13 cellular contexts compared by ENCODE assay signal in the genomic region with DNA sequence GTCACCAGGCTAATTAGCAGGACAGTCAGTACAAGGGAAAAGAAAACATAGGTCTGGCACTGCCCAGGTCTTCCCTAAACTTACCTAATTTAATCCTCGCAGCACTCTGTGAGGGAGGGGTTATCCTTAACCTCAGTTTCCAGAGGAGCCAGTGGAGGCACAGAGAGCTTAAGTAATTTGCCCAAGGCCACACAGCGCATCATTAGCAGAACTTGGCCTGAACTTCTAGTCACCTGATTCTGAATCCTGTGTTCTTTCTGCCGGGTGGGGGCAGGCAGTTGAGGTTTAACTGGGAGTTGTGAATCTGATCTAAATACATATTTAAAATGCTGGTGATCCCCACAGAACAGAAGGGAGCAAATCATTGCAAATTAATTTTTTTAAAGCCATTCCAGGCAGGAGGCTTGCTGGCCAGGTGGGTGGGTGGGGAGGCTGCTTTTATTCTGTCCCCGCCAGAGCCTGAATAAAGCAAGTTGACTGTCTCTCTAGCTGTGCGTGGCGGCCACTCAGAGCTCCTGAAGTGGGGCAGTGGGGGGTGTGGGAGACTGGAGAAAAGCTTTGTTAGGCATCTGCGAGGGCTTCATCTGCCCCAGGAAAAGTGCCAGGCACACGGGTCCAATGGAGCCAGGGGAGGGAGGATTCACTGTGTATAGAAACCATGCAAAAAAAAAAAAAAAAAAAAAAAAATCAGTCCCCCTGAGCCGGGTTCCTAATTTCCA.
A peak's percentile ranks its signal among the peaks of the same experiment; 100 is the strongest.
DNase-seq lines count a peak whose midpoint lies in the region; ATAC-seq and TF ChIP-seq lines count a peak whose summit lies in the region.
"Had no signal": no experiment of that assay in that cellular context is flagged by ENCODE, and none has a peak within 500 bp of the region (broad histone marks: within the 10 kb centered on the region; RNA-seq: fewer than 3 reads in every experiment).

No MANE protein-coding gene starts in this region.

- TF ChIP-seq POLR2A in heart left ventricle (IDR thresholded peaks at IDR 0.05) (no peak), transverse colon (IDR thresholded peaks at IDR 0.05) (no peak)

- H3K27me3 ChIP-seq in heart left ventricle = peaks cover 0 to 47% (median 7%) of the 10 kb centered on the region in 9 donors
- H3K27me3 ChIP-seq in transverse colon = peaks cover 17% of the 10 kb centered on the region

- H3K27ac Mint-ChIP-seq in brain (peak overlapping the region; percentile 85 to 99 (median 96)), nephron (peak overlapping the region in 2 of 3 experiments; percentile 85 to 94)
- H3K27ac Mint-ChIP-seq: activated naive CD4-positive, alpha-beta T cell treated with anti-CD3 and anti-CD28 coated beads, Interleukin-2, amount 50 U/mL, for 72 hours had no signal

- no peaks in the 10 kb centered on the region for H3K36me3 ChIP-seq in heart left ventricle
- no peaks in the 10 kb centered on the region for H3K36me3 ChIP-seq in transverse colon

- in situ Hi-C loops in transverse colon (cut with MboI; ENCODE audit: low pct_ligation_motif_present in 1 of 4, low pct_unique_long_range_greater_than_20kb in 1 of 4, low sequenced_read_pairs in 3 of 4) = no loop called here

- H3K36me3 Mint-ChIP-seq in brain = peaks cover 6% of the 10 kb centered on the region
- no peaks in the 10 kb centered on the region for H3K36me3 Mint-ChIP-seq in nephron (ENCODE audit: low read depth)
- H3K36me3 Mint-ChIP-seq: activated naive CD4-positive, alpha-beta T cell treated with anti-CD3 and anti-CD28 coated beads, Interleukin-2, amount 50 U/mL, for 72 hours had no signal

- H3K4me1 ChIP-seq in heart left ventricle (peaks cover 0 to 50% (median 30%) of the 10 kb centered on the region in 12 donors), transverse colon (peaks cover 7 to 46% (median 27%) of the 10 kb centered on the region in 4 donors)

- peak in 1 of 5 donors; percentile 20 for DNase-seq in heart left ventricle
- no peak for DNase-seq in left ventricle myocardium superior
- DNase-seq in transverse colon = no peak
- no peak for DNase-seq in NK-92 (lab: John Stamatoyannopoulos, UW; ENCODE audit: unreplicated experiment)
- DNase-seq: activated CD4-positive, CD25-positive, alpha-beta regulatory T cell; activated CD8-positive, alpha-beta memory T cell treated with anti-CD3 and anti-CD28 coated beads, Interleukin-2, amount 50 U/mL, for 48 hours; SW 1271 had no signal

- H3K27me3 Mint-ChIP-seq in brain (peaks cover 27% of the 10 kb centered on the region), nephron (ENCODE audit: low read depth) (peaks cover 59% of the 10 kb centered on the region)

- H3K4me3 Mint-ChIP-seq in brain = peak overlapping the region; percentile 85 to 97 (median 89)
- peak overlapping the region; percentile 8 to 65 (median 37) for H3K4me3 Mint-ChIP-seq in nephron

- intact Hi-C loops in heart left ventricle (cut with DNase I) = loop anchor here in 1 of 10 donors (5.0 kb wide), 1 partner anchor 274 kb away; a partner anchor contains a TSS
- intact Hi-C loops in left ventricle myocardium superior (cut with micrococcal nuclease) = no loop called here
- intact Hi-C loops in transverse colon (cut with DNase I; ENCODE audit: low total_unique reads) = no loop called here

- H3K9me3 ChIP-seq in heart left ventricle (no peaks in the 10 kb centered on the region), transverse colon (no peaks in the 10 kb centered on the region)

- WGBS in heart left ventricle, 4 donors = 74 to 79% (median 76%) methylated on average over 9 of the region's 9 CpGs
- 67 to 76% methylated on average over 1 to 9 of the region's 9 CpGs for WGBS in transverse colon (ENCODE audit: low coverage in 1 of 2), 2 donors

- H3K4me1 Mint-ChIP-seq in brain (peaks cover 79% of the 10 kb centered on the region), nephron (peaks cover 50% of the 10 kb centered on the region)

- TF ChIP-seq CTCF in heart left ventricle (IDR thresholded peaks at IDR 0.05) (no peak), brain (conservative IDR thresholded peaks at IDR 0.05) (no peak), nephron (IDR thresholded peaks at IDR 0.05; ENCODE audit: unreplicated experiment in 3 of 3) (no peak), transverse colon (IDR thresholded peaks at IDR 0.05) (no peak)

- H3K4me3 ChIP-seq in heart left ventricle = peak overlapping the region in 3 of 12 donors; percentile 1 to 34 (median 24)
- no peak overlapping the region for H3K4me3 ChIP-seq in transverse colon

- peak overlapping the region in 10 of 12 donors; percentile 25 to 80 (median 60) for H3K27ac ChIP-seq in heart left ventricle
- peak overlapping the region in 3 of 4 donors; percentile 58 to 79 (median 74) for H3K27ac ChIP-seq in transverse colon

- no peak for TF ChIP-seq EP300 in transverse colon (IDR thresholded peaks at IDR 0.05; ENCODE audit: low read depth)

- peaks cover 0 to 12% (median 3%) of the 10 kb centered on the region in 5 experiments for H3K9me3 Mint-ChIP-seq in brain
- no peaks in the 10 kb centered on the region for H3K9me3 Mint-ChIP-seq in nephron
- H3K9me3 Mint-ChIP-seq: activated naive CD4-positive, alpha-beta T cell treated with anti-CD3 and anti-CD28 coated beads, Interleukin-2, amount 50 U/mL, for 72 hours had no signal

- no peak for ATAC-seq in heart left ventricle
- ATAC-seq in left ventricle myocardium superior = no peak
- no peak for ATAC-seq in HG02763 (IDR thresholded peaks at IDR 0.05; ENCODE audit: unreplicated experiment)
- no peak for ATAC-seq in GM18858 (IDR thresholded peaks at IDR 0.05; ENCODE audit: unreplicated experiment)
- ATAC-seq: activated naive CD4-positive, alpha-beta T cell treated with anti-CD3 and anti-CD28 coated beads, Interleukin-2, amount 50 U/mL, for 72 hours; HCT116 had no signal
